Comparison of ENCODE assay signal across 9 cellular contexts in genomic region chr2:42770288-42771131, GRCh38. TPM values are rescaled to one million over a fixed set of nuclear protein-coding genes. Genes with fewer than 3 reads are reported as not detected.
A peak's percentile ranks its signal among the peaks of the same experiment; 100 is the strongest.
DNase-seq lines count a peak whose midpoint lies in the region; ATAC-seq and TF ChIP-seq lines count a peak whose summit lies in the region.
"Had no signal": no experiment of that assay in that cellular context is flagged by ENCODE, and none has a peak within 500 bp of the region (broad histone marks: within the 10 kb centered on the region; RNA-seq: fewer than 3 reads in every experiment).

No MANE protein-coding gene starts in this region.

- TF ChIP-seq CTCF in DOHH2 (IDR thresholded peaks at IDR 0.05; ENCODE audit: low read depth, low read length, poor library complexity, severe bottlenecking) (peak; percentile 69), body of pancreas (IDR thresholded peaks at IDR 0.05) (peak in 6 of 7 experiments; percentile 28 to 64 (median 42)), liver (IDR thresholded peaks at IDR 0.05; ENCODE audit: low read depth, low read length, missing input control) (peak; percentile 18)

- WGBS in body of pancreas, 2 donors, result 69 to 73% methylated on average over 13 to 18 of the region's 19 CpGs
- WGBS in liver, result 87% methylated on average over 19 of the region's 19 CpGs

- H3K9me3 ChIP-seq in DOHH2 (ENCODE audit: control insufficient read depth, insufficient read depth, low read length) (no peaks in the 10 kb centered on the region), body of pancreas (no peaks in the 10 kb centered on the region), liver (ENCODE audit: control insufficient read depth in 4 of 4, low read length in 3 of 4) (no peaks in the 10 kb centered on the region)

- no peaks in the 10 kb centered on the region for H3K27me3 ChIP-seq in DOHH2 (ENCODE audit: control insufficient read depth, low read length)
- no peaks in the 10 kb centered on the region for H3K27me3 ChIP-seq in H7 (ENCODE audit: control insufficient read depth, insufficient read depth, low read length)
- H3K27me3 ChIP-seq in body of pancreas, result no peaks in the 10 kb centered on the region
- no peaks in the 10 kb centered on the region for H3K27me3 ChIP-seq in liver (ENCODE audit: control insufficient read depth in 4 of 4, insufficient read depth in 4 of 4, low read length in 3 of 4)

- TF ChIP-seq RAD21 in liver (IDR thresholded peaks at IDR 0.05), result peak in 1 of 2 donors; percentile 67

- peak; percentile 74 for ATAC-seq in body of pancreas
- ATAC-seq in GM21528 (IDR thresholded peaks at IDR 0.05; ENCODE audit: low FRiP score, unreplicated experiment), result no peak

- no peaks in the 10 kb centered on the region for H3K9me2 ChIP-seq in DOHH2 (replicated peaks; ENCODE audit: control insufficient read depth, low read length)

- peak; percentile 94 for DNase-seq in H7
- peak; percentile 34 for DNase-seq in NCI-H460 (ENCODE audit: extremely low read depth, low read depth)
- peak; percentile 34 to 57 (median 50) for DNase-seq in body of pancreas
- DNase-seq in activated CD8-positive, alpha-beta memory T cell treated with anti-CD3 and anti-CD28 coated beads, Interleukin-2, amount 50 U/mL, for 4 hours, result no peak
- no peak for DNase-seq in activated CD8-positive, alpha-beta memory T cell treated with anti-CD3 and anti-CD28 coated beads for 24 hours

- no peaks in the 10 kb centered on the region for H3F3A ChIP-seq in DOHH2 (ENCODE audit: control insufficient read depth, insufficient read depth)

- peaks cover 9% of the 10 kb centered on the region for H3K4me1 ChIP-seq in DOHH2 (ENCODE audit: control insufficient read depth, low read length)
- H3K4me1 ChIP-seq in body of pancreas, result no peaks in the 10 kb centered on the region
- no peaks in the 10 kb centered on the region for H3K4me1 ChIP-seq in liver (ENCODE audit: control insufficient read depth in 4 of 4, insufficient read depth in 4 of 4, low read length in 3 of 4)

- TF ChIP-seq POLR2A in body of pancreas (IDR thresholded peaks at IDR 0.05), result no peak

- H3K36me3 ChIP-seq in DOHH2 (ENCODE audit: control insufficient read depth, low read length) (no peaks in the 10 kb centered on the region), H7 (replicated peaks; ENCODE audit: control insufficient read depth, insufficient read depth, low read length) (no peaks in the 10 kb centered on the region; the same call in 1 of the 2 replicates), body of pancreas (replicated peaks in 1 of 2; ENCODE audit: insufficient read depth in 1 of 2, low read depth in 2 of 2) (no peaks in the 10 kb centered on the region), liver (ENCODE audit: control insufficient read depth in 4 of 4, insufficient read depth in 3 of 4, low read depth in 1 of 4, low read length in 3 of 4) (peaks cover 2 to 14% (median 7%) of the 10 kb centered on the region in 4 donors)

- H3K4me3 ChIP-seq in DOHH2 (ENCODE audit: low read length) (no peak overlapping the region), H7 (ENCODE audit: insufficient read depth, low read depth, low read length) (no peak overlapping the region), body of pancreas (no peak overlapping the region), liver (ENCODE audit: low read depth in 1 of 3, low read length in 3 of 3) (no peak overlapping the region)

- no peak overlapping the region for H3K9ac ChIP-seq in liver (ENCODE audit: low read depth in 1 of 2, low read length in 2 of 2)

- H4K20me1 ChIP-seq in DOHH2 (ENCODE audit: control insufficient read depth, insufficient read depth, low read depth, low read length), result no peaks in the 10 kb centered on the region

- intact Hi-C loops in body of pancreas (cut with DNase I), result no loop called here

- 0 out of 2 replicates have a peak overlapping the region, but pooled peaks have one; percentile 7 for H3K4me2 ChIP-seq in DOHH2 (ENCODE audit: low read length)

- no peaks in the 10 kb centered on the region for H3K79me2 ChIP-seq in DOHH2 (ENCODE audit: control insufficient read depth, low read length)

- H3K27ac ChIP-seq in DOHH2 (ENCODE audit: low read depth, low read length) (no peak overlapping the region), body of pancreas (no peak overlapping the region), liver (ENCODE audit: low read depth in 1 of 2, low read length in 2 of 2) (no peak overlapping the region)

TF ChIP-seq in liver, 16 proteins besides CTCF, POLR2A, EP300 and RAD21:
- no peak for TF ChIP-seq NR2F2 (IDR thresholded peaks at IDR 0.05)
- no peak for TF ChIP-seq SP1 (IDR thresholded peaks at IDR 0.05)
- TF ChIP-seq MAX (IDR thresholded peaks at IDR 0.05), result no peak
- TF ChIP-seq FOXA2 (IDR thresholded peaks at IDR 0.05), result no peak

RNA-seq across cellular contexts. Expression of gene OXER1, which starts 6.6 kb away (rescaled TPM):
- total RNA-seq in H7 (2014; rRNA removed; shearing (Covaris generic)), result 0.69 and 2.4 TPM in 2 replicates
- not detected in 2 replicates for total RNA-seq in NCI-H460 (2014; rRNA removed; shearing (Covaris generic))
- polyA plus RNA-seq in NCI-H460 (2014; cell fraction: nucleus; rRNA removed), result not detected in 2 replicates
- total RNA-seq in body of pancreas, result 1 to 10 TPM; 4.7 to 6.9 TPM
- total RNA-seq in liver, result 1 to 10 TPM; 2.2 to 5.9 TPM
- polyA plus RNA-seq in liver, result 1 to 10 TPM; 7.5 to 8.1 TPM
- polyA plus RNA-seq: neural cell had no signal

RNA-seq across cellular contexts. Expression of gene HAAO, which starts 21.9 kb away (rescaled TPM):
- total RNA-seq in H7 (2014; rRNA removed; shearing (Covaris generic)), result 5.9 and 6.5 TPM in 2 replicates
- not detected in 2 replicates for total RNA-seq in NCI-H460 (2014; rRNA removed; shearing (Covaris generic))
- not detected in 2 replicates for polyA plus RNA-seq in NCI-H460 (2014; cell fraction: nucleus; rRNA removed)
- 10 to 100 TPM; 30.3 to 30.9 TPM for total RNA-seq in body of pancreas
- 100 to 1,000 TPM in 1 of 2 donors, 10 to 100 TPM in 1; 17.4 to 126 TPM for total RNA-seq in liver
- 100 to 1,000 TPM; 134 to 140 TPM for polyA plus RNA-seq in liver
- polyA plus RNA-seq: neural cell had no signal

Comparison
In these comparisons a context has a peak if more than half of its experiments do, and no peak if none do; other contexts are left out.
1. CTCF ChIP-seq: peak in every context shown above with its lines; median percentile 69 in DOHH2; 42 in body of pancreas; 18 in liver.
2. DNase-seq: peak in H7 (single experiment), NCI-H460 (single experiment) and body of pancreas (4 of 4); none in activated CD8-positive, alpha-beta memory T cell treated with anti-CD3 and anti-CD28 coated beads, Interleukin-2, amount 50 U/mL, for 4 hours (single experiment) and activated CD8-positive, alpha-beta memory T cell treated with anti-CD3 and anti-CD28 coated beads for 24 hours (single experiment).